In the genomic region with DNA sequence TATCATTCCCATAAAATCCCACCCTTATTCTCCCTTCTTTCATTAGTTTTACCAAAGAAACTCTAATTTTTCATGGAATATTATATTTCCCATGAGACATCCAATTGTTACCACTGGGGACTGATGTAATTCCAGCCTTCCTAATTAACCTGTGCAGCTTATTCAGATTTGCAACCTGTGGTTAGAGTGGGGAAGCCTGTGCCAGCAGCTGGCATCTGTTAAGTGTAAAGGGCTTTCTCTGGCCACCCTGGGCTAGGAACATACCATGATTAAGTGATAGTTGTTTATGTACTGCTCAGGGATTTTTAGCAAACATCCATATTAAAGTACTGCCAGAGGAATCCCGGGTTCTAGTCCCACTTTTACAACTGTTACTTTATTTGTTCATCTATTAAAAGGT, we compare ENCODE assay signal across 21 cellular contexts.
"Had no signal": no experiment of that assay in that cellular context is flagged by ENCODE, and none has a peak within 500 bp of the region (broad histone marks: within the 10 kb centered on the region; RNA-seq: fewer than 3 reads in every experiment).

No MANE protein-coding gene starts in this region.

- ATAC-seq: activated CD4-positive, alpha-beta T cell treated with anti-CD3 and anti-CD28 coated beads for 36 hours; left colon; lower lobe of right lung; natural killer cell treated with Interleukin-12 subunit alpha and Interleukin-12 subunit beta and Interleukin-15 and Interleukin-18, amount 100 ng/mL, for 72 hours; pancreas; sciatic nerve; stimulated activated effector memory CD8-positive, alpha-beta T cell treated with anti-CD3 and anti-CD28 coated beads, Interleukin-12 subunit alpha, Interleukin-12 subunit beta, amount 100 ng/mL, for 72 hours; WTC11 had no signal

- DNase-seq: activated CD4-positive, alpha-beta memory T cell treated with anti-CD3 and anti-CD28 coated beads, Interleukin-2, amount 10 ng/mL, durations not matched to agents 7 days and 5 days; activated CD4-positive, alpha-beta T cell treated with anti-CD3 and anti-CD28 coated beads for 36 hours; activated naive CD4-positive, alpha-beta T cell treated with anti-CD3 and anti-CD28 coated beads, Interleukin-2, amount 50 U/mL, for 16 hours; activated T-cell treated with anti-CD3 and anti-CD28 coated beads, Interleukin-2, amount 50 U/mL, for 24 hours; aorta; cerebellar nuclear complex; cortex of kidney; erythroblast; foreskin melanocyte; glutamatergic neuron; hippocampal formation; left colon; lower lobe of right lung; pancreas; stimulated activated CD4-positive, alpha-beta T cell treated with anti-CD3 and anti-CD28 coated beads, Interleukin-4, amount 100 ng/mL, for 24 hours; stomach; upper lobe of left lung had no signal
